ENCODE assay signal across 8 cellular contexts in the genomic region with DNA sequence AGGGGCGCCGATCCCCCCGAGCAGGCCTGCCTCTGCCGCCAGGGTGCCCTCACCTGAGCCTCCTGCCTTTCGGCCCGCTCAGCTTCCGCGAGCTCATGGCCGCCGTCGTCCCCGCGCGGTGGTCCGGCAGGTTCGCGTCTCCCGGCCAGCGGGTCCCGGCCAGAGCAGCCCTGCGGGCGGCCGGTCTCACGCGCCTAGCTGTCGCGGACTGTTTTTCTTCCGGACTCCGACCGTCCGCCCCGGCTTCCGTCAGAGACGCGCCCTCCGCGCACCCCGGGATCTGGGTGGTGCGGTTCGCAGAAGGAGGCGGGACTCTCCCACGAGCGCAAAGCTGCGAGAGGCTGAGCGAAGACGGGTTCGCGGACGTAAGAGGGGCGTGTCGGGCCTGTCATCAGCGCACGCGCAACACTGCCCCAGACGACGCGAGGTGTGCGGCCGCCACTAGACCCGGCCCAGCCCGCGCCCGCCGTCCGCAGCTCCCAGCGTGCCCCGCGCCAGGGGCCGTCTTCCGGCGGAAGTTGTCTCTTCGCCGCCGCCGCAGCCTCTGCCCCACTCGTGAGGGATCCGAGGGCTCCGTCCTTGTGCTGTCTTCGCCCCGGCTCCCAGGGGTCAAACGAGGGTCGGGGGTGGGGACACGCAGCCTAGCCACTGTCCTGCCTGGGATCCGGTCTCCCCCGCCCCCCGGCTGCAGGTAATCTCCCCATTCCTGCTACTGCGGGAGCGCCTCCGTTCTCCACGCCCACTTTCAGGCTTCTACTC. TPM values are rescaled to one million over a fixed set of nuclear protein-coding genes. Genes with fewer than 3 reads are reported as not detected.
DNase-seq lines count a peak whose midpoint lies in the region; ATAC-seq, FAIRE-seq and TF ChIP-seq lines count a peak whose summit lies in the region.

Gene INPP5K (minus strand): TSS at position 210 of the 759 bp plus-strand sequence. CDS start 113 bp downstream, at position 97.

- H3K9ac ChIP-seq in BLaER1 (peak within 1 kb of the TSS; percentile 93), colonic mucosa (ENCODE audit: low read depth in 2 of 2, low read length in 2 of 2) (peak within 1 kb of the TSS; percentile 84 to 98)

- intact Hi-C loops in colonic mucosa (cut with DNase I): loop anchor here (2.0 to 10.0 kb wide), 3 partner anchors 60 to 242 kb away; partner anchors contain the start of genes BHLHA9, CRK and TRARG1

- H3K4me2 ChIP-seq in BLaER1: peak within 1 kb of the TSS; percentile 97

- peak; percentile 100 for FAIRE-seq in GM19239 (lab: Jason Lieb, UNC)

- no peaks in the 10 kb centered on the region for H3K9me3 ChIP-seq in BLaER1
- H3K9me3 ChIP-seq in colonic mucosa: no peaks in the 10 kb centered on the region

- H3K36me3 ChIP-seq in BLaER1 (peaks cover 57% of the 10 kb centered on the region), colonic mucosa (no peaks in the 10 kb centered on the region)

- peak within 1 kb of the TSS; percentile 89 for H3K27ac ChIP-seq in BLaER1
- H3K27ac ChIP-seq in colonic mucosa: peak within 1 kb of the TSS; percentile 95
- peak within 1 kb of the TSS; percentile 90 for H3K27ac ChIP-seq in layer of hippocampus (ENCODE audit: low read depth, low read length)

- H3K4me1 ChIP-seq in BLaER1: peaks cover 26% of the 10 kb centered on the region
- peaks cover 23% of the 10 kb centered on the region for H3K4me1 ChIP-seq in colonic mucosa

- peak within 1 kb of the TSS; percentile 96 for H3K4me3 ChIP-seq in BLaER1
- H3K4me3 ChIP-seq in colonic mucosa: peak within 1 kb of the TSS; percentile 99

- ATAC-seq in HG03457 (IDR thresholded peaks at IDR 0.05; ENCODE audit: unreplicated experiment): peak; percentile 70

- H4K20me1 ChIP-seq in BLaER1: peaks cover 25% of the 10 kb centered on the region; the same call in 1 of the 2 replicates

- TF ChIP-seq CTCF in colonic mucosa (IDR thresholded peaks at IDR 0.05): no peak

- H3K27me3 ChIP-seq in BLaER1 (no peaks in the 10 kb centered on the region), colonic mucosa (no peaks in the 10 kb centered on the region), layer of hippocampus (ENCODE audit: control insufficient read depth, insufficient read depth, low read length) (no peaks in the 10 kb centered on the region)

- DNase-seq in GM19239 (ENCODE audit: insufficient read length, low spot score) (peak; percentile 98), NCI-H524 treated with DMSO at 0.1 percent for 48 hours (lab: John Stamatoyannopoulos, UW) (peak; percentile 75), colonic mucosa (peak; percentile 98)
- DNase-seq in activated CD4-positive, alpha-beta T cell treated with anti-CD3 and anti-CD28 coated beads for 48 hours: peak; percentile 98
- DNase-seq in stimulated activated CD4-positive, alpha-beta T cell treated with anti-CD3 and anti-CD28 coated beads, Interleukin-1b, Interleukin-23, amount 100 ng/mL, for 4 hours (ENCODE audit: low read depth in 2 of 2): peak; percentile 93 to 95

RNA-seq across cellular contexts. Expression of gene INPP5K, which starts in this region (rescaled TPM):
- 10 to 100 TPM; 27.6 to 35.5 TPM for total RNA-seq in colonic mucosa

Comparison
In these comparisons a context has a peak if more than half of its experiments do, and no peak if none do; other contexts are left out.
1. Peak in every context shown above with its lines: DNase-seq, ATAC-seq, H3K4me3 ChIP-seq and H3K27ac ChIP-seq.